ENCODE assay signal across 1 cellular context in the genomic region with DNA sequence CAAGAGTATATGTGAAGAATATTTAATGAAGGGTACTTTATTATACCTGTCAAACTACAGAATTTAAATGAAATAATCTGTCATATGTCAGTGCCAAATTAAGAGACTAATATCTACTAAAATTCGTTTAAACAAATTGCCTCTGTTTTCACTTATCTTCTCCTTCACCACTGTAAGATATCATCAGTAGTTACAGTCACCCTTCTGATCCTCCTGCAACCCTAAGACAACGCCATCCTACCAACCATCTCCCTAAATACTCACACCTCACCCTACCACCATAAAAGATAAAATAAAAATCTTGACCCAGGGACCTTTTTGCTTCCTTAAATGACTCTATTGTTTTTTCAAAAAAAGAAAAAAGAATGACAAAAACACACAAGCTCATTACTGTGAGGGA.
A peak's percentile ranks its signal among the peaks of the same experiment; 100 is the strongest.
TF ChIP-seq lines count a peak whose summit lies in the region.

No MANE protein-coding gene starts in this region.

TF ChIP-seq in SK-N-SH, 30 proteins besides CTCF, POLR2A, EP300 and RAD21:
- TF ChIP-seq RXRA (IDR thresholded peaks at IDR 0.05; ENCODE audit: borderline replicate concordance, low read depth) (no peak), FOXJ3 (CRISPR knock-in tag; IDR thresholded peaks at IDR 0.05) (no peak), POLR2AphosphoS5 (IDR thresholded peaks at IDR 0.05; ENCODE audit: low read depth, low read length) (no peak), YY1 (IDR thresholded peaks at IDR 0.05; ENCODE audit: low read depth) (no peak), CHD2 (IDR thresholded peaks at IDR 0.05; ENCODE audit: low read length, partially characterized antibody) (peak; percentile 33), FOSL2 (IDR thresholded peaks at IDR 0.05; ENCODE audit: borderline replicate concordance, low read depth) (no peak), ELF1 (IDR thresholded peaks at IDR 0.05) (no peak), GABPA (IDR thresholded peaks at IDR 0.05; ENCODE audit: low read depth) (no peak), EZH2phosphoT487 (IDR thresholded peaks at IDR 0.05; ENCODE audit: borderline replicate concordance, low read depth) (no peak), TAF1 (IDR thresholded peaks at IDR 0.05; ENCODE audit: borderline replicate concordance, low read depth, low read length) (no peak), MAX (IDR thresholded peaks at IDR 0.05; ENCODE audit: low read depth) (no peak), RCOR1 (IDR thresholded peaks at IDR 0.05; ENCODE audit: low read length) (peak; percentile 38; the same call in 1 of the 2 replicates), TEAD4 (IDR thresholded peaks at IDR 0.05; ENCODE audit: borderline replicate concordance, insufficient read depth) (no peak), SMC3 (IDR thresholded peaks at IDR 0.05; ENCODE audit: low read depth, low read length) (no peak), NFIC (IDR thresholded peaks at IDR 0.05; ENCODE audit: borderline replicate concordance) (no peak), USF2 (IDR thresholded peaks at IDR 0.05; ENCODE audit: borderline replicate concordance, low read depth, low read length) (no peak), GATA2 (CRISPR knock-in tag; IDR thresholded peaks at IDR 0.05) (peak; percentile 56), JUND (IDR thresholded peaks at IDR 0.05) (no peak), PBX3 (IDR thresholded peaks at IDR 0.05) (no peak), MXI1 (IDR thresholded peaks at IDR 0.05; ENCODE audit: low read depth, low read length) (no peak)
- TF ChIP-seq, protein P1, sequence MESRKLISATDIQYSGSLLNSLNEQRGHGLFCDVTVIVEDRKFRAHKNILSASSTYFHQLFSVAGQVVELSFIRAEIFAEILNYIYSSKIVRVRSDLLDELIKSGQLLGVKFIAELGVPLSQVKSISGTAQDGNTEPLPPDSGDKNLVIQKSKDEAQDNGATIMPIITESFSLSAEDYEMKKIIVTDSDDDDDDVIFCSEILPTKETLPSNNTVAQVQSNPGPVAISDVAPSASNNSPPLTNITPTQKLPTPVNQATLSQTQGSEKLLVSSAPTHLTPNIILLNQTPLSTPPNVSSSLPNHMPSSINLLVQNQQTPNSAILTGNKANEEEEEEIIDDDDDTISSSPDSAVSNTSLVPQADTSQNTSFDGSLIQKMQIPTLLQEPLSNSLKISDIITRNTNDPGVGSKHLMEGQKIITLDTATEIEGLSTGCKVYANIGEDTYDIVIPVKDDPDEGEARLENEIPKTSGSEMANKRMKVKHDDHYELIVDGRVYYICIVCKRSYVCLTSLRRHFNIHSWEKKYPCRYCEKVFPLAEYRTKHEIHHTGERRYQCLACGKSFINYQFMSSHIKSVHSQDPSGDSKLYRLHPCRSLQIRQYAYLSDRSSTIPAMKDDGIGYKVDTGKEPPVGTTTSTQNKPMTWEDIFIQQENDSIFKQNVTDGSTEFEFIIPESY (IDR thresholded peaks at IDR 0.05; ENCODE audit: borderline replicate concordance, low read depth), result no peak
- TF ChIP-seq, protein P2, sequence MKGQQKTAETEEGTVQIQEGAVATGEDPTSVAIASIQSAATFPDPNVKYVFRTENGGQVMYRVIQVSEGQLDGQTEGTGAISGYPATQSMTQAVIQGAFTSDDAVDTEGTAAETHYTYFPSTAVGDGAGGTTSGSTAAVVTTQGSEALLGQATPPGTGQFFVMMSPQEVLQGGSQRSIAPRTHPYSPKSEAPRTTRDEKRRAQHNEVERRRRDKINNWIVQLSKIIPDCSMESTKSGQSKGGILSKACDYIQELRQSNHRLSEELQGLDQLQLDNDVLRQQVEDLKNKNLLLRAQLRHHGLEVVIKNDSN (IDR thresholded peaks at IDR 0.05; ENCODE audit: borderline replicate concordance, low read depth), result no peak
- TF ChIP-seq, protein P3, sequence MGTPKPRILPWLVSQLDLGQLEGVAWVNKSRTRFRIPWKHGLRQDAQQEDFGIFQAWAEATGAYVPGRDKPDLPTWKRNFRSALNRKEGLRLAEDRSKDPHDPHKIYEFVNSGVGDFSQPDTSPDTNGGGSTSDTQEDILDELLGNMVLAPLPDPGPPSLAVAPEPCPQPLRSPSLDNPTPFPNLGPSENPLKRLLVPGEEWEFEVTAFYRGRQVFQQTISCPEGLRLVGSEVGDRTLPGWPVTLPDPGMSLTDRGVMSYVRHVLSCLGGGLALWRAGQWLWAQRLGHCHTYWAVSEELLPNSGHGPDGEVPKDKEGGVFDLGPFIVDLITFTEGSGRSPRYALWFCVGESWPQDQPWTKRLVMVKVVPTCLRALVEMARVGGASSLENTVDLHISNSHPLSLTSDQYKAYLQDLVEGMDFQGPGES (IDR thresholded peaks at IDR 0.05; ENCODE audit: low read depth, low read length), result no peak
TF ChIP-seq in SK-N-SH: peak in this region for 3.
